2 cellular contexts compared by ENCODE assay signal in genomic region chr3:71651625-71652024, GRCh38.
TF ChIP-seq lines count a peak whose summit lies in the region.

No MANE protein-coding gene starts in this region.

TF ChIP-seq in HepG2, 621 proteins besides CTCF, POLR2A, EP300 and RAD21:
- no peak for TF ChIP-seq ATF7-NPFF (CRISPR knock-in tag; IDR thresholded peaks at IDR 0.05; ENCODE audit: low read depth)
- TF ChIP-seq ZNF264 (CRISPR knock-in tag; IDR thresholded peaks at IDR 0.05): no peak
- TF ChIP-seq, protein P1, sequence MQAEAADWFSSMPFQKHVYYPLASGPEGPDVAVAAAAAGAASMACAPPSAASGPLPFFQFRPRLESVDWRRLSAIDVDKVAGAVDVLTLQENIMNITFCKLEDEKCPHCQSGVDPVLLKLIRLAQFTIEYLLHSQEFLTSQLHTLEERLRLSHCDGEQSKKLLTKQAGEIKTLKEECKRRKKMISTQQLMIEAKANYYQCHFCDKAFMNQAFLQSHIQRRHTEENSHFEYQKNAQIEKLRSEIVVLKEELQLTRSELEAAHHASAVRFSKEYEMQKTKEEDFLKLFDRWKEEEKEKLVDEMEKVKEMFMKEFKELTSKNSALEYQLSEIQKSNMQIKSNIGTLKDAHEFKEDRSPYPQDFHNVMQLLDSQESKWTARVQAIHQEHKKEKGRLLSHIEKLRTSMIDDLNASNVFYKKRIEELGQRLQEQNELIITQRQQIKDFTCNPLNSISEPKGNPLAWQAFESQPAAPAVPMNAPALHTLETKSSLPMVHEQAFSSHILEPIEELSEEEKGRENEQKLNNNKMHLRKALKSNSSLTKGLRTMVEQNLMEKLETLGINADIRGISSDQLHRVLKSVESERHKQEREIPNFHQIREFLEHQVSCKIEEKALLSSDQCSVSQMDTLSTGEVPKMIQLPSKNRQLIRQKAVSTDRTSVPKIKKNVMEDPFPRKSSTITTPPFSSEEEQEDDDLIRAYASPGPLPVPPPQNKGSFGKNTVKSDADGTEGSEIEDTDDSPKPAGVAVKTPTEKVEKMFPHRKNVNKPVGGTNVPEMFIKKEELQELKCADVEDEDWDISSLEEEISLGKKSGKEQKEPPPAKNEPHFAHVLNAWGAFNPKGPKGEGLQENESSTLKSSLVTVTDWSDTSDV (CRISPR knock-in tag; IDR thresholded peaks at IDR 0.05): no peak
- TF ChIP-seq RBM22 (optimal IDR thresholded peaks at IDR 0.05; ENCODE audit: low read length): no peak
- no peak for TF ChIP-seq ZBTB46 (CRISPR knock-in tag; IDR thresholded peaks at IDR 0.05; ENCODE audit: borderline replicate concordance)
- no peak for TF ChIP-seq ZNF362 (CRISPR knock-in tag; IDR thresholded peaks at IDR 0.05; ENCODE audit: borderline replicate concordance)
- no peak for TF ChIP-seq CBX2 (IDR thresholded peaks at IDR 0.05; ENCODE audit: low read depth, low read length)
- TF ChIP-seq CBX2 (CRISPR knock-in tag; IDR thresholded peaks at IDR 0.05; ENCODE audit: low read depth): no peak
- no peak for TF ChIP-seq RARG (CRISPR knock-in tag; IDR thresholded peaks at IDR 0.05; ENCODE audit: low read depth)
- TF ChIP-seq REL (CRISPR knock-in tag; conservative IDR thresholded peaks at IDR 0.05): no peak
- no peak for TF ChIP-seq CBFB (CRISPR knock-in tag; IDR thresholded peaks at IDR 0.05)
- no peak for TF ChIP-seq ZKSCAN8 (CRISPR knock-in tag; IDR thresholded peaks at IDR 0.05; ENCODE audit: borderline replicate concordance)
- TF ChIP-seq KMT2B (CRISPR knock-in tag; IDR thresholded peaks at IDR 0.05): no peak
- TF ChIP-seq PRDM15 (CRISPR knock-in tag; IDR thresholded peaks at IDR 0.05): no peak
- TF ChIP-seq PHF20 (CRISPR knock-in tag; IDR thresholded peaks at IDR 0.05): no peak
- no peak for TF ChIP-seq MLLT10 (CRISPR knock-in tag; IDR thresholded peaks at IDR 0.05)
- TF ChIP-seq, protein P2, sequence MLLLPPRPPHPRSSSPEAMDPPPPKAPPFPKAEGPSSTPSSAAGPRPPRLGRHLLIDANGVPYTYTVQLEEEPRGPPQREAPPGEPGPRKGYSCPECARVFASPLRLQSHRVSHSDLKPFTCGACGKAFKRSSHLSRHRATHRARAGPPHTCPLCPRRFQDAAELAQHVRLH (CRISPR knock-in tag; IDR thresholded peaks at IDR 0.05; ENCODE audit: borderline replicate concordance, low read depth): no peak
- TF ChIP-seq THAP7 (CRISPR knock-in tag; IDR thresholded peaks at IDR 0.05): no peak
- no peak for TF ChIP-seq AGO1 (IDR thresholded peaks at IDR 0.05; ENCODE audit: low read depth, low read length, poor library complexity, severe bottlenecking)
- TF ChIP-seq HOXA9 (CRISPR knock-in tag; IDR thresholded peaks at IDR 0.05; ENCODE audit: borderline replicate concordance): no peak

TF ChIP-seq in H1, 55 proteins besides CTCF, POLR2A, EP300 and RAD21:
- no peak for TF ChIP-seq BCL11A (IDR thresholded peaks at IDR 0.05; ENCODE audit: low read depth in 2 of 2, low read length in 2 of 2)
- TF ChIP-seq TAF1 (IDR thresholded peaks at IDR 0.05; ENCODE audit: low read depth, low read length): no peak
- TF ChIP-seq HDAC6 (IDR thresholded peaks at IDR 0.05; ENCODE audit: low read depth, low read length): no peak
- no peak for TF ChIP-seq NRF1 (IDR thresholded peaks at IDR 0.05; ENCODE audit: low read depth, low read length)
- no peak for TF ChIP-seq BRCA1 (IDR thresholded peaks at IDR 0.05; ENCODE audit: low read depth, low read length)
- no peak for TF ChIP-seq SIX5 (IDR thresholded peaks at IDR 0.05; ENCODE audit: low read depth, low read length)
- TF ChIP-seq HDAC2 (IDR thresholded peaks at IDR 0.05; ENCODE audit: borderline replicate concordance in 1 of 2, low read depth in 2 of 2, low read length in 2 of 2): no peak
- no peak for TF ChIP-seq GABPA (IDR thresholded peaks at IDR 0.05; ENCODE audit: borderline replicate concordance, insufficient read depth, low read length)
- TF ChIP-seq GTF2F1 (IDR thresholded peaks at IDR 0.05; ENCODE audit: borderline replicate concordance, low read depth, low read length): no peak
- no peak for TF ChIP-seq CHD1 (IDR thresholded peaks at IDR 0.05; ENCODE audit: low read depth, low read length)
- TF ChIP-seq EZH2 (IDR thresholded peaks at IDR 0.05; ENCODE audit: low read depth, low read length, severe bottlenecking): no peak
- no peak for TF ChIP-seq SP1 (IDR thresholded peaks at IDR 0.05; ENCODE audit: low read depth, low read length)
- no peak for TF ChIP-seq POU5F1 (IDR thresholded peaks at IDR 0.05; ENCODE audit: low read depth, low read length)
- TF ChIP-seq, protein P3, sequence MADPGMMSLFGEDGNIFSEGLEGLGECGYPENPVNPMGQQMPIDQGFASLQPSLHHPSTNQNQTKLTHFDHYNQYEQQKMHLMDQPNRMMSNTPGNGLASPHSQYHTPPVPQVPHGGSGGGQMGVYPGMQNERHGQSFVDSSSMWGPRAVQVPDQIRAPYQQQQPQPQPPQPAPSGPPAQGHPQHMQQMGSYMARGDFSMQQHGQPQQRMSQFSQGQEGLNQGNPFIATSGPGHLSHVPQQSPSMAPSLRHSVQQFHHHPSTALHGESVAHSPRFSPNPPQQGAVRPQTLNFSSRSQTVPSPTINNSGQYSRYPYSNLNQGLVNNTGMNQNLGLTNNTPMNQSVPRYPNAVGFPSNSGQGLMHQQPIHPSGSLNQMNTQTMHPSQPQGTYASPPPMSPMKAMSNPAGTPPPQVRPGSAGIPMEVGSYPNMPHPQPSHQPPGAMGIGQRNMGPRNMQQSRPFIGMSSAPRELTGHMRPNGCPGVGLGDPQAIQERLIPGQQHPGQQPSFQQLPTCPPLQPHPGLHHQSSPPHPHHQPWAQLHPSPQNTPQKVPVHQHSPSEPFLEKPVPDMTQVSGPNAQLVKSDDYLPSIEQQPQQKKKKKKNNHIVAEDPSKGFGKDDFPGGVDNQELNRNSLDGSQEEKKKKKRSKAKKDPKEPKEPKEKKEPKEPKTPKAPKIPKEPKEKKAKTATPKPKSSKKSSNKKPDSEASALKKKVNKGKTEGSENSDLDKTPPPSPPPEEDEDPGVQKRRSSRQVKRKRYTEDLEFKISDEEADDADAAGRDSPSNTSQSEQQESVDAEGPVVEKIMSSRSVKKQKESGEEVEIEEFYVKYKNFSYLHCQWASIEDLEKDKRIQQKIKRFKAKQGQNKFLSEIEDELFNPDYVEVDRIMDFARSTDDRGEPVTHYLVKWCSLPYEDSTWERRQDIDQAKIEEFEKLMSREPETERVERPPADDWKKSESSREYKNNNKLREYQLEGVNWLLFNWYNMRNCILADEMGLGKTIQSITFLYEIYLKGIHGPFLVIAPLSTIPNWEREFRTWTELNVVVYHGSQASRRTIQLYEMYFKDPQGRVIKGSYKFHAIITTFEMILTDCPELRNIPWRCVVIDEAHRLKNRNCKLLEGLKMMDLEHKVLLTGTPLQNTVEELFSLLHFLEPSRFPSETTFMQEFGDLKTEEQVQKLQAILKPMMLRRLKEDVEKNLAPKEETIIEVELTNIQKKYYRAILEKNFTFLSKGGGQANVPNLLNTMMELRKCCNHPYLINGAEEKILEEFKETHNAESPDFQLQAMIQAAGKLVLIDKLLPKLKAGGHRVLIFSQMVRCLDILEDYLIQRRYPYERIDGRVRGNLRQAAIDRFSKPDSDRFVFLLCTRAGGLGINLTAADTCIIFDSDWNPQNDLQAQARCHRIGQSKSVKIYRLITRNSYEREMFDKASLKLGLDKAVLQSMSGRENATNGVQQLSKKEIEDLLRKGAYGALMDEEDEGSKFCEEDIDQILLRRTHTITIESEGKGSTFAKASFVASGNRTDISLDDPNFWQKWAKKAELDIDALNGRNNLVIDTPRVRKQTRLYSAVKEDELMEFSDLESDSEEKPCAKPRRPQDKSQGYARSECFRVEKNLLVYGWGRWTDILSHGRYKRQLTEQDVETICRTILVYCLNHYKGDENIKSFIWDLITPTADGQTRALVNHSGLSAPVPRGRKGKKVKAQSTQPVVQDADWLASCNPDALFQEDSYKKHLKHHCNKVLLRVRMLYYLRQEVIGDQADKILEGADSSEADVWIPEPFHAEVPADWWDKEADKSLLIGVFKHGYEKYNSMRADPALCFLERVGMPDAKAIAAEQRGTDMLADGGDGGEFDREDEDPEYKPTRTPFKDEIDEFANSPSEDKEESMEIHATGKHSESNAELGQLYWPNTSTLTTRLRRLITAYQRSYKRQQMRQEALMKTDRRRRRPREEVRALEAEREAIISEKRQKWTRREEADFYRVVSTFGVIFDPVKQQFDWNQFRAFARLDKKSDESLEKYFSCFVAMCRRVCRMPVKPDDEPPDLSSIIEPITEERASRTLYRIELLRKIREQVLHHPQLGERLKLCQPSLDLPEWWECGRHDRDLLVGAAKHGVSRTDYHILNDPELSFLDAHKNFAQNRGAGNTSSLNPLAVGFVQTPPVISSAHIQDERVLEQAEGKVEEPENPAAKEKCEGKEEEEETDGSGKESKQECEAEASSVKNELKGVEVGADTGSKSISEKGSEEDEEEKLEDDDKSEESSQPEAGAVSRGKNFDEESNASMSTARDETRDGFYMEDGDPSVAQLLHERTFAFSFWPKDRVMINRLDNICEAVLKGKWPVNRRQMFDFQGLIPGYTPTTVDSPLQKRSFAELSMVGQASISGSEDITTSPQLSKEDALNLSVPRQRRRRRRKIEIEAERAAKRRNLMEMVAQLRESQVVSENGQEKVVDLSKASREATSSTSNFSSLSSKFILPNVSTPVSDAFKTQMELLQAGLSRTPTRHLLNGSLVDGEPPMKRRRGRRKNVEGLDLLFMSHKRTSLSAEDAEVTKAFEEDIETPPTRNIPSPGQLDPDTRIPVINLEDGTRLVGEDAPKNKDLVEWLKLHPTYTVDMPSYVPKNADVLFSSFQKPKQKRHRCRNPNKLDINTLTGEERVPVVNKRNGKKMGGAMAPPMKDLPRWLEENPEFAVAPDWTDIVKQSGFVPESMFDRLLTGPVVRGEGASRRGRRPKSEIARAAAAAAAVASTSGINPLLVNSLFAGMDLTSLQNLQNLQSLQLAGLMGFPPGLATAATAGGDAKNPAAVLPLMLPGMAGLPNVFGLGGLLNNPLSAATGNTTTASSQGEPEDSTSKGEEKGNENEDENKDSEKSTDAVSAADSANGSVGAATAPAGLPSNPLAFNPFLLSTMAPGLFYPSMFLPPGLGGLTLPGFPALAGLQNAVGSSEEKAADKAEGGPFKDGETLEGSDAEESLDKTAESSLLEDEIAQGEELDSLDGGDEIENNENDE (IDR thresholded peaks at IDR 0.05; ENCODE audit: insufficient replicate concordance, low read length): no peak
- TF ChIP-seq SUZ12 (IDR thresholded peaks at IDR 0.05; ENCODE audit: low read length): no peak
- TF ChIP-seq JUND (IDR thresholded peaks at IDR 0.05; ENCODE audit: low read length): no peak
- TF ChIP-seq E2F6 (IDR thresholded peaks at IDR 0.05): no peak
- TF ChIP-seq SAP30 (IDR thresholded peaks at IDR 0.05; ENCODE audit: insufficient read depth, insufficient replicate concordance, low read length): no peak
- TF ChIP-seq, protein P4, sequence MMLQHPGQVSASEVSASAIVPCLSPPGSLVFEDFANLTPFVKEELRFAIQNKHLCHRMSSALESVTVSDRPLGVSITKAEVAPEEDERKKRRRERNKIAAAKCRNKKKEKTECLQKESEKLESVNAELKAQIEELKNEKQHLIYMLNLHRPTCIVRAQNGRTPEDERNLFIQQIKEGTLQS (IDR thresholded peaks at IDR 0.05; ENCODE audit: insufficient read depth, low read depth, low read length): no peak
TF ChIP-seq in H1: peak in this region for 0.
